In genomic region chr10:101291254-101292193, GRCh38 we compare ENCODE assay signal across 8 cellular contexts.
A peak's percentile ranks its signal among the peaks of the same experiment; 100 is the strongest.
DNase-seq lines count a peak whose midpoint lies in the region; ATAC-seq and TF ChIP-seq lines count a peak whose summit lies in the region.

No MANE protein-coding gene starts in this region.

- peaks cover 53% of the 10 kb centered on the region for H3K27me3 Mint-ChIP-seq in activated naive CD4-positive, alpha-beta T cell treated with anti-CD3 and anti-CD28 coated beads, Interleukin-2, amount 50 U/mL, for 24 hours

- intact Hi-C loops in heart right ventricle (cut with DNase I), result loop anchor here in 8 of 10 donors (2.0 to 10.0 kb wide), 9 partner anchors 69 to 283 kb away; no protein-coding TSS in a partner anchor

- H3K9me3 ChIP-seq in SJCRH30 (replicated peaks) (no peaks in the 10 kb centered on the region), heart right ventricle (no peaks in the 10 kb centered on the region)

- TF ChIP-seq CTCF in heart right ventricle (IDR thresholded peaks at IDR 0.05), result peak; percentile 32 to 78 (median 68)

- peak overlapping the region; percentile 86 for H3K4me3 Mint-ChIP-seq in activated naive CD4-positive, alpha-beta T cell treated with anti-CD3 and anti-CD28 coated beads, Interleukin-2, amount 50 U/mL, for 24 hours

- peak overlapping the region; percentile 65 for H3K4me3 ChIP-seq in SJCRH30
- peak overlapping the region; percentile 41 to 67 (median 62) for H3K4me3 ChIP-seq in heart right ventricle

- H3K27ac ChIP-seq in SJCRH30 (peak overlapping the region; percentile 94), heart right ventricle (peak overlapping the region in 6 of 10 donors; percentile 53 to 81 (median 68))

- WGBS in heart right ventricle, 2 donors, result 2% methylated on average over 68 to 70 of the region's 70 CpGs

- peaks cover 59% of the 10 kb centered on the region for H3K4me1 ChIP-seq in SJCRH30
- peaks cover 0 to 22% (median 12%) of the 10 kb centered on the region in 9 donors for H3K4me1 ChIP-seq in heart right ventricle

- H3K27ac Mint-ChIP-seq in activated naive CD4-positive, alpha-beta T cell treated with anti-CD3 and anti-CD28 coated beads, Interleukin-2, amount 50 U/mL, for 24 hours, result no peak overlapping the region

- peak; percentile 15 for DNase-seq in CMK (ENCODE audit: low read depth)
- DNase-seq in KG1 (lab: John Stamatoyannopoulos, UW), result peak; percentile 17
- DNase-seq in SJCRH30, result peak; percentile 96 to 97
- DNase-seq in heart right ventricle, result peak; percentile 59 to 69
- DNase-seq in retina, result peak; percentile 90

- no peaks in the 10 kb centered on the region for H3K36me3 Mint-ChIP-seq in activated naive CD4-positive, alpha-beta T cell treated with anti-CD3 and anti-CD28 coated beads, Interleukin-2, amount 50 U/mL, for 24 hours

- H3K9me3 Mint-ChIP-seq in activated naive CD4-positive, alpha-beta T cell treated with anti-CD3 and anti-CD28 coated beads, Interleukin-2, amount 50 U/mL, for 24 hours, result no peaks in the 10 kb centered on the region

- H3K36me3 ChIP-seq in SJCRH30, result no peaks in the 10 kb centered on the region
- no peaks in the 10 kb centered on the region for H3K36me3 ChIP-seq in heart right ventricle

- H3K27me3 ChIP-seq in SJCRH30, result no peaks in the 10 kb centered on the region
- peaks cover 5 to 98% (median 69%) of the 10 kb centered on the region in 7 donors for H3K27me3 ChIP-seq in heart right ventricle

- H3K4me1 Mint-ChIP-seq in activated naive CD4-positive, alpha-beta T cell treated with anti-CD3 and anti-CD28 coated beads, Interleukin-2, amount 50 U/mL, for 24 hours, result peaks cover 4% of the 10 kb centered on the region

- ATAC-seq in heart right ventricle (peak; percentile 76 to 84 (median 80)), HG03354 (IDR thresholded peaks at IDR 0.05; ENCODE audit: poor library complexity, severe bottlenecking, unreplicated experiment) (no peak), HG02870 (IDR thresholded peaks at IDR 0.05; ENCODE audit: unreplicated experiment) (no peak)

Comparison
In these comparisons a context has a peak if more than half of its experiments do, and no peak if none do; other contexts are left out.
1. DNase-seq: peak in every context shown above with its lines; median percentile 96 in SJCRH30; 90 in retina; 64 in heart right ventricle; 17 in KG1; 15 in CMK.
2. ATAC-seq: peak in heart right ventricle (8 of 8); none in HG03354 (single experiment) and HG02870 (single experiment).